Comparison of ENCODE assay signal across 26 cellular contexts in the genomic region with DNA sequence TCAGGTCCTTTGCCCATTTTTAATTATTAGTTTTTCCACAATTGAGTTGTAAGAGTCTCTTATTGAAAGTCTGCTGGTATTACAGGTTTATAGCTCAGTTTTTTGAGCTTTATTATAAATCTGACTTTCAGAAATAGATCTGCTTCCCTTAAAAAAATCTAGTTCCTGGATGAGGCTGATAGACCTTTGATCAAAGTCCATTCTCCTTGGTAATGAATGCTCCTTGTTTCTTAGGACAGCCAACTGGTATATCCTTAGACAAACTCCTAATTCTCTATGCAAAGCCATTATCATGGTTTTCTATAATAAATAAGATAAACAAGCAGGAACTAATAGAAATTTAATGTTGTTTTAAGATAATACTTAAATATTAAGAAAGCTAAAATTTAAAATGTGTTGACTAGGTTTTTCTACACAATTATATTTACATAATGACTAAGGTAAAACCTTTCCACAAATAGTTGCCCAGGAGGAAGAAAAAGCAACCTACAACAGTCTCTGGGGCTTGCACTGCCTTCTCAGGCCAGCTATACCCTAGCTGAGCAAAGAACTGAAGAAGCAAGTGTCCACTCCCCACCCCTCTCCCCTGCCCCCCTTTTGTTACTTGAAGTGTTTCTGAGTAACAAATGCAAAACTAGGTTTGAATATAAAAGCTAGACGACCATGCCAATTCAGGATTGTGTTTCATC. TPM values are rescaled to one million over a fixed set of nuclear protein-coding genes. Genes with fewer than 3 reads are reported as not detected.
"Had no signal": no experiment of that assay in that cellular context is flagged by ENCODE, and none has a peak within 500 bp of the region (broad histone marks: within the 10 kb centered on the region; RNA-seq: fewer than 3 reads in every experiment).

No MANE protein-coding gene starts in this region.

- FAIRE-seq: islet of Langerhans had no signal

- DNase-seq: activated naive CD4-positive, alpha-beta T cell treated with Interleukin-2 at 50 U/mL for 16 hours; activated naive CD8-positive, alpha-beta T cell treated with anti-CD3 and anti-CD28 coated beads, Interleukin-2, amount 10 ng/mL, durations not matched to agents 7 days and 5 days; activated T-cell treated with anti-CD3 and anti-CD28 coated beads for 4 hours; amygdala; body of pancreas; central memory CD4-positive, alpha-beta T cell; colonic mucosa; endodermal cell; hippocampal formation; left cardiac atrium; midbrain; nephron progenitor cell; nucleus accumbens; stimulated activated CD4-positive, alpha-beta T cell treated with anti-CD3 and anti-CD28 coated beads, Interleukin-2, amount 100 ng/mL, for 48 hours; upper lobe of right lung had no signal

- H3K27ac ChIP-seq: body of pancreas, colonic mucosa, foreskin keratinocyte, thoracic aorta, upper lobe of right lung had no signal

- H3K27me3 ChIP-seq: body of pancreas, colonic mucosa, foreskin keratinocyte, upper lobe of right lung had no signal

- ATAC-seq: body of pancreas, foreskin keratinocyte, left cardiac atrium had no signal

- H3K4me3 ChIP-seq: body of pancreas, colonic mucosa, thoracic aorta, upper lobe of right lung had no signal

- H3K4me1 ChIP-seq: colonic mucosa, upper lobe of right lung had no signal

- H3K27me3 Mint-ChIP-seq: activated CD4-positive, alpha-beta T cell treated with anti-CD3 and anti-CD28 coated beads for 36 hours; activated naive CD8-positive, alpha-beta T cell treated with anti-CD3 and anti-CD28 coated beads, Interleukin-2, amount 10 ng/mL, durations not matched to agents 7 days and 5 days; progenitor cell of endocrine pancreas had no signal

- H3K9me3 Mint-ChIP-seq: activated naive CD8-positive, alpha-beta T cell treated with anti-CD3 and anti-CD28 coated beads, Interleukin-2, amount 10 ng/mL, durations not matched to agents 7 days and 5 days; endodermal cell; nephron progenitor cell had no signal

- H3K9me3 ChIP-seq: body of pancreas, colonic mucosa, thoracic aorta, upper lobe of right lung had no signal

- H3K4me3 Mint-ChIP-seq: activated CD4-positive, alpha-beta T cell treated with anti-CD3 and anti-CD28 coated beads for 36 hours; activated naive CD8-positive, alpha-beta T cell treated with anti-CD3 and anti-CD28 coated beads, Interleukin-2, amount 10 ng/mL, durations not matched to agents 7 days and 5 days; endodermal cell; nephron progenitor cell had no signal

- H3K36me3 ChIP-seq: colonic mucosa, thoracic aorta, upper lobe of right lung had no signal

- H3K4me1 Mint-ChIP-seq: activated naive CD8-positive, alpha-beta T cell treated with anti-CD3 and anti-CD28 coated beads, Interleukin-2, amount 10 ng/mL, durations not matched to agents 7 days and 5 days; endodermal cell had no signal

- H3K27ac Mint-ChIP-seq: activated CD4-positive, alpha-beta T cell treated with anti-CD3 and anti-CD28 coated beads for 36 hours; activated naive CD8-positive, alpha-beta T cell treated with anti-CD3 and anti-CD28 coated beads, Interleukin-2, amount 10 ng/mL, durations not matched to agents 7 days and 5 days; endodermal cell; nephron progenitor cell; progenitor cell of endocrine pancreas had no signal

RNA-seq across cellular contexts. Expression of a gene that starts 16.9 kb away (rescaled TPM):
- total RNA-seq: activated CD4-positive, alpha-beta T cell treated with anti-CD3 and anti-CD28 coated beads for 36 hours; activated naive CD8-positive, alpha-beta T cell treated with anti-CD3 and anti-CD28 coated beads, Interleukin-2, amount 10 ng/mL, durations not matched to agents 7 days and 5 days; body of pancreas; colonic mucosa; endodermal cell; epithelial cell of proximal tubule; fibroblast of lung; left cardiac atrium; lung microvascular endothelial cell; myocyte; progenitor cell of endocrine pancreas; skeletal muscle tissue; T-helper 2 cell treated with Interferon-gamma antibody and Interleukin-4, amounts not matched to agents 100 ng/mL and 5 ng/mL, for 36 hours; thoracic aorta; upper lobe of right lung had no signal

RNA-seq across cellular contexts. Expression of a gene that starts 46.6 kb away (rescaled TPM):
- total RNA-seq: activated naive CD8-positive, alpha-beta T cell treated with anti-CD3 and anti-CD28 coated beads, Interleukin-2, amount 10 ng/mL, durations not matched to agents 7 days and 5 days; body of pancreas; left cardiac atrium; lung microvascular endothelial cell; myocyte; skeletal muscle tissue had no signal
